8 cellular contexts compared by ENCODE assay signal in genomic region chr2:111702119-111702808, GRCh38.
A peak's percentile ranks its signal among the peaks of the same experiment; 100 is the strongest.
DNase-seq lines count a peak whose midpoint lies in the region; ATAC-seq and TF ChIP-seq lines count a peak whose summit lies in the region.

No MANE protein-coding gene starts in this region.

- H3K27ac Mint-ChIP-seq in H9 (peak overlapping the region; percentile 53 to 93 (median 84); a peak in 6 of 7 replicates), osteocyte (ENCODE audit: unreplicated experiment) (peak overlapping the region; percentile 56)

- H4K8ac ChIP-seq in H9 (replicated peaks; ENCODE audit: insufficient read length, low read depth, low read length): no peak overlapping the region

- H3K4me3 Mint-ChIP-seq in H9: 0 out of 5 replicates have a peak overlapping the region, but pooled peaks of 1 of the 2 experiments have one; percentile 12
- H3K4me3 Mint-ChIP-seq in activated T-cell treated with anti-CD3 and anti-CD28 coated beads, Interleukin-2, amount 50 U/mL, for 4 hours: no peak overlapping the region
- no peak overlapping the region for H3K4me3 Mint-ChIP-seq in osteocyte (ENCODE audit: unreplicated experiment)

- no peaks in the 10 kb centered on the region for H3K79me1 ChIP-seq in H9 (ENCODE audit: insufficient read depth, low read depth, low read length, poor library complexity, severe bottlenecking)

- peak in 1 of 2 donors; percentile 7 for ATAC-seq in activated T-cell treated with anti-CD3 and anti-CD28 coated beads, Interleukin-2, amount 50 U/mL, for 4 hours

- H3K27ac ChIP-seq in C4-2B (no peak overlapping the region; the same call in 1 of the 2 replicates), H9 (ENCODE audit: insufficient read length, low read depth, low read length) (no peak overlapping the region), OCI-LY1 (ENCODE audit: low read depth, low read length, poor library complexity, severe bottlenecking) (peak overlapping the region; percentile 100), ovary (no peak overlapping the region)

- H4K20me1 ChIP-seq in H9 (ENCODE audit: control insufficient read depth, insufficient read depth, insufficient read length): no peaks in the 10 kb centered on the region
- H4K20me1 ChIP-seq in OCI-LY1 (ENCODE audit: insufficient read depth, low read length): no peaks in the 10 kb centered on the region

- no peak overlapping the region for H2BK5ac ChIP-seq in H9 (ENCODE audit: insufficient read length, low read length)

- H3K4me1 ChIP-seq in H9 (ENCODE audit: insufficient read depth, low read length) (peaks cover 12% of the 10 kb centered on the region; the same call in 1 of the 2 replicates), OCI-LY1 (ENCODE audit: insufficient read depth, low read length, severe bottlenecking) (peaks cover 93% of the 10 kb centered on the region), ovary (ENCODE audit: insufficient read depth) (peaks cover 2% of the 10 kb centered on the region)

- H3K36me3 ChIP-seq in OCI-LY1 (ENCODE audit: insufficient read depth, low read length) (no peaks in the 10 kb centered on the region), ovary (no peaks in the 10 kb centered on the region)

- H2AFZ ChIP-seq in H9 (ENCODE audit: low read length) (no peak overlapping the region), OCI-LY1 (ENCODE audit: low read length) (no peak overlapping the region)

- no peak overlapping the region for H3T11ph ChIP-seq in H9 (ENCODE audit: low read length)

- H3K4me2 ChIP-seq in H9 (ENCODE audit: insufficient read depth, insufficient read length, low read length) (no peak overlapping the region), OCI-LY1 (ENCODE audit: low read length) (peak overlapping the region; percentile 71)

- H3K27me3 ChIP-seq in H9 (ENCODE audit: insufficient read depth, low read length) (no peaks in the 10 kb centered on the region), OCI-LY1 (ENCODE audit: insufficient read depth, low read length) (no peaks in the 10 kb centered on the region), ovary (no peaks in the 10 kb centered on the region)

- no peak for TF ChIP-seq POLR2A in ovary (IDR thresholded peaks at IDR 0.05)

- TF ChIP-seq CTCF in C4-2B (conservative IDR thresholded peaks at IDR 0.05) (peak; percentile 79), H9 (conservative IDR thresholded peaks at IDR 0.05) (peak; percentile 85), OCI-LY1 (IDR thresholded peaks at IDR 0.05; ENCODE audit: low read length) (peak; percentile 88), fibroblast of villous mesenchyme (IDR thresholded peaks at IDR 0.05; ENCODE audit: insufficient read depth, low read depth, low read length) (peak; percentile 77), osteocyte (IDR thresholded peaks at IDR 0.05) (peak; percentile 65), ovary (IDR thresholded peaks at IDR 0.05) (no peak)

- H2BK15ac ChIP-seq in H9 (ENCODE audit: low read depth, low read length): no peak overlapping the region

- no peak for TF ChIP-seq EP300 in ovary (IDR thresholded peaks at IDR 0.05)

- no peak overlapping the region for H3K9ac ChIP-seq in H9 (ENCODE audit: extremely low read depth, insufficient read length, low read length)
- H3K9ac ChIP-seq in OCI-LY1 (ENCODE audit: low read length): peak overlapping the region; percentile 83

- H3K9me2 ChIP-seq in OCI-LY1 (ENCODE audit: low read depth, low read length): no peaks in the 10 kb centered on the region

- H3K23me2 ChIP-seq in H9 (ENCODE audit: insufficient read length, low read depth, low read length, poor library complexity, severe bottlenecking): no peaks in the 10 kb centered on the region

- H3K36me3 Mint-ChIP-seq in H9 (ENCODE audit: insufficient read depth in 1 of 3, low read depth in 3 of 3) (peaks cover 1 to 6% (median 2%) of the 10 kb centered on the region in 3 experiments; a peak in 4 of 7 replicates), osteocyte (ENCODE audit: unreplicated experiment) (no peaks in the 10 kb centered on the region)
- no peaks in the 10 kb centered on the region for H3K36me3 Mint-ChIP-seq in activated T-cell treated with anti-CD3 and anti-CD28 coated beads, Interleukin-2, amount 50 U/mL, for 4 hours (ENCODE audit: insufficient read depth)

- H2BK120ac ChIP-seq in H9 (ENCODE audit: low read depth, low read length, poor library complexity, severe bottlenecking): no peak overlapping the region

- no peak overlapping the region for H3K23ac ChIP-seq in H9 (ENCODE audit: insufficient read length, low read depth, low read length)

- H4K91ac ChIP-seq in H9 (ENCODE audit: insufficient read length, low read depth, low read length): peak overlapping the region; percentile 17

- peak overlapping the region; percentile 63 for H3K18ac ChIP-seq in H9 (ENCODE audit: insufficient read length, low read depth, low read length)

- H3K56ac ChIP-seq in H9 (ENCODE audit: insufficient read length, low read depth, low read length): no peak overlapping the region

- no peak overlapping the region for H2AK5ac ChIP-seq in H9 (ENCODE audit: insufficient read length, low read length)

- peaks cover 21% of the 10 kb centered on the region for H3F3A ChIP-seq in OCI-LY1 (ENCODE audit: insufficient read depth, low read length)

- H3K14ac ChIP-seq in H9 (ENCODE audit: insufficient read depth, low read length): peak overlapping the region; percentile 65

- H2BK12ac ChIP-seq in H9 (ENCODE audit: insufficient read length, low read depth, low read length): peak overlapping the region; percentile 53

- peak overlapping the region; percentile 25; the same call in 1 of the 2 replicates for H3K4ac ChIP-seq in H9 (ENCODE audit: low read depth, low read length)

- H3K4me3 ChIP-seq in OCI-LY1 (ENCODE audit: low read depth, low read length, poor library complexity, severe bottlenecking) (peak overlapping the region; percentile 53), fibroblast of villous mesenchyme (ENCODE audit: low read depth, low read length) (no peak overlapping the region), ovary (no peak overlapping the region)

- H3K27me3 Mint-ChIP-seq in H9 (ENCODE audit: low read depth): no peaks in the 10 kb centered on the region; the same call in 1 of the 2 replicates
- H3K27me3 Mint-ChIP-seq in activated T-cell treated with anti-CD3 and anti-CD28 coated beads, Interleukin-2, amount 50 U/mL, for 4 hours (ENCODE audit: low read depth): peaks cover 2% of the 10 kb centered on the region
- H3K27me3 Mint-ChIP-seq in osteocyte (ENCODE audit: unreplicated experiment): no peaks in the 10 kb centered on the region

- H3K4me1 Mint-ChIP-seq in H9 (peaks cover 49 to 53% of the 10 kb centered on the region in 2 experiments), osteocyte (ENCODE audit: unreplicated experiment) (peaks cover 59% of the 10 kb centered on the region)
- peaks cover 45% of the 10 kb centered on the region for H3K4me1 Mint-ChIP-seq in activated T-cell treated with anti-CD3 and anti-CD28 coated beads, Interleukin-2, amount 50 U/mL, for 4 hours (ENCODE audit: low read depth)

- H3K79me2 ChIP-seq in H9 (ENCODE audit: insufficient read depth, low read length) (no peaks in the 10 kb centered on the region), OCI-LY1 (ENCODE audit: insufficient read depth, low read length) (no peaks in the 10 kb centered on the region)

- H3K9me3 Mint-ChIP-seq in H9 (0 out of 5 replicates have a peak, but pooled peaks cover 0 to 2% of the 10 kb centered on the region in 2 experiments), osteocyte (ENCODE audit: unreplicated experiment) (no peaks in the 10 kb centered on the region)
- no peaks in the 10 kb centered on the region for H3K9me3 Mint-ChIP-seq in activated T-cell treated with anti-CD3 and anti-CD28 coated beads, Interleukin-2, amount 50 U/mL, for 4 hours

- intact Hi-C loops in ovary (cut with DNase I): no loop called here

- H3K9me3 ChIP-seq in H9 (ENCODE audit: control insufficient read depth, low read depth, low read length) (no peaks in the 10 kb centered on the region), OCI-LY1 (ENCODE audit: low read length) (no peaks in the 10 kb centered on the region), ovary (no peaks in the 10 kb centered on the region)

- DNase-seq in H9: peak; percentile 82
- DNase-seq in activated T-cell treated with anti-CD3 and anti-CD28 coated beads, Interleukin-2, amount 50 U/mL, for 4 hours: peak; percentile 38
- DNase-seq in fibroblast of villous mesenchyme (ENCODE audit: low read depth): peak; percentile 55
- DNase-seq in osteocyte (ENCODE audit: extremely low spot score, unreplicated experiment): no peak
- DNase-seq in globus pallidus (ENCODE audit: low spot score): no peak
- DNase-seq in ovary: no peak

- no CpG with 5 or more reads among the region's 14 CpGs for WGBS in H9 (ENCODE audit: extremely low coverage, insufficient read length, low lambda C conversion rate)
- WGBS in ovary, 3 donors: 28 to 50% (median 42%) methylated on average over 14 of the region's 14 CpGs

- H4K5ac ChIP-seq in H9 (ENCODE audit: insufficient read length, low read depth, low read length): no peak overlapping the region

- H2BK20ac ChIP-seq in H9 (ENCODE audit: low read depth, low read length, poor library complexity, severe bottlenecking): no peak overlapping the region

Comparison
In these comparisons a context has a peak if more than half of its experiments do, and no peak if none do; other contexts are left out.
1. CTCF ChIP-seq: peak in C4-2B (single experiment), H9 (single experiment), OCI-LY1 (single experiment), fibroblast of villous mesenchyme (single experiment) and osteocyte (single experiment); none in ovary (0 of 3).
2. DNase-seq: peak in H9 (single experiment), activated T-cell treated with anti-CD3 and anti-CD28 coated beads, Interleukin-2, amount 50 U/mL, for 4 hours (single experiment) and fibroblast of villous mesenchyme (single experiment); none in osteocyte (single experiment), globus pallidus (single experiment) and ovary (0 of 5).